ENCODE assay signal across 1 cellular context in genomic region chr14:40204441-40205175, GRCh38.
TF ChIP-seq lines count a peak whose summit lies in the region.

No MANE protein-coding gene starts in this region.

TF ChIP-seq in HepG2, 621 proteins besides CTCF, POLR2A, EP300 and RAD21 (continued from another document):
- TF ChIP-seq HINFP (CRISPR knock-in tag; IDR thresholded peaks at IDR 0.05; ENCODE audit: low read depth), result no peak
- no peak for TF ChIP-seq ZFX (CRISPR knock-in tag; IDR thresholded peaks at IDR 0.05; ENCODE audit: low read depth)
- TF ChIP-seq SNAPC4 (CRISPR knock-in tag; IDR thresholded peaks at IDR 0.05), result no peak
- no peak for TF ChIP-seq MIXL1 (CRISPR knock-in tag; IDR thresholded peaks at IDR 0.05)
- TF ChIP-seq SP4 (CRISPR knock-in tag; IDR thresholded peaks at IDR 0.05), result no peak
- TF ChIP-seq ZNF432 (CRISPR knock-in tag; IDR thresholded peaks at IDR 0.05; ENCODE audit: borderline replicate concordance), result no peak
- TF ChIP-seq E2F5 (CRISPR knock-in tag; conservative IDR thresholded peaks at IDR 0.05), result no peak
- no peak for TF ChIP-seq SAP130 (CRISPR knock-in tag; IDR thresholded peaks at IDR 0.05; ENCODE audit: low read depth)
